ENCODE assay signal across 25 cellular contexts in the genomic region with DNA sequence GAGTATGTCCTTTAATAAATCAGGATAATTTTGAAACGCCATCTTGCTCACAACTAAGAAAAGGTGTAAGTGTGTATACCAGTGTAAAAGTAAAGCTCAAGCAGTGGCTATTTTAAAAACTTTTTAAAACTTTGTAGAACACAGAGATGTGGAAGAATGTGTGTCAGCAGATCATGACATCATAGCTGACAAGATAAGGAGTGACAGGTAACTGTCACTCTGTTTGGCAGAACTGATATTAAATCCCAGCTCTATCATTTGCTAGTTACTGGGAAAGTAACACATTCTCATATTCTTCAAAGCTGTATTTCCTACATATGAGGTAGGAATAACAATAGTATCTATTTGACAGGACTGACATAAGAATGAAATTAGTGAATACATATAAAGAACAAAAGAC.
"Had no signal": no experiment of that assay in that cellular context is flagged by ENCODE, and none has a peak within 500 bp of the region (broad histone marks: within the 10 kb centered on the region; RNA-seq: fewer than 3 reads in every experiment).

No MANE protein-coding gene starts in this region.

- H3K4me3 Mint-ChIP-seq: immature natural killer cell, mesothelial cell of epicardium had no signal

- H3K36me3 ChIP-seq: esophagus muscularis mucosa, gastroesophageal sphincter, heart left ventricle, left lung, lower lobe of right lung had no signal

- DNase-seq: dermis blood vessel endothelial cell; dorsolateral prefrontal cortex; effector CD4-positive, alpha-beta T cell; effector memory CD4-positive, alpha-beta T cell; foreskin keratinocyte; heart left ventricle; hypothalamus; immature natural killer cell; islet precursor cell; kidney; kidney glomerular epithelial cell; left cardiac atrium; left lung; left ventricle myocardium superior; lower lobe of right lung; mesenchymal stem cell; mucosa of descending colon had no signal

- H3K79me2 ChIP-seq: hepatocyte had no signal

- H3K27me3 ChIP-seq: dorsolateral prefrontal cortex, esophagus muscularis mucosa, foreskin keratinocyte, gastroesophageal sphincter, heart left ventricle, hepatocyte, left lung had no signal

- ATAC-seq: foreskin keratinocyte, gastroesophageal sphincter, heart left ventricle, left cardiac atrium, left lung, left ventricle myocardium superior, lower lobe of right lung, mucosa of descending colon had no signal

- H3K9me3 Mint-ChIP-seq: mesothelial cell of epicardium had no signal

- H3K27ac ChIP-seq: coronary artery, dorsolateral prefrontal cortex, esophagus muscularis mucosa, foreskin keratinocyte, gastroesophageal sphincter, heart left ventricle, hepatocyte, left lung, lower lobe of right lung had no signal

- H3K4me1 Mint-ChIP-seq: immature natural killer cell had no signal

- H2AFZ ChIP-seq: hepatocyte had no signal

- H3K4me3 ChIP-seq: coronary artery, dorsolateral prefrontal cortex, esophagus muscularis mucosa, gastroesophageal sphincter, heart left ventricle, hepatocyte, left lung, lower lobe of right lung, mucosa of descending colon had no signal

- FAIRE-seq: colon, endothelial cell of umbilical vein, frontal cortex, kidney had no signal

- H3K9me3 ChIP-seq: esophagus muscularis mucosa, gastroesophageal sphincter, heart left ventricle, left lung, lower lobe of right lung, mucosa of descending colon had no signal

- H3K4me2 ChIP-seq: hepatocyte had no signal

- H3K27ac Mint-ChIP-seq: immature natural killer cell, mesothelial cell of epicardium had no signal

- H3K36me3 Mint-ChIP-seq: immature natural killer cell, mesothelial cell of epicardium had no signal

- H3K4me1 ChIP-seq: foreskin keratinocyte, left lung, lower lobe of right lung had no signal
